ENCODE assay signal across 8 cellular contexts in the genomic region with DNA sequence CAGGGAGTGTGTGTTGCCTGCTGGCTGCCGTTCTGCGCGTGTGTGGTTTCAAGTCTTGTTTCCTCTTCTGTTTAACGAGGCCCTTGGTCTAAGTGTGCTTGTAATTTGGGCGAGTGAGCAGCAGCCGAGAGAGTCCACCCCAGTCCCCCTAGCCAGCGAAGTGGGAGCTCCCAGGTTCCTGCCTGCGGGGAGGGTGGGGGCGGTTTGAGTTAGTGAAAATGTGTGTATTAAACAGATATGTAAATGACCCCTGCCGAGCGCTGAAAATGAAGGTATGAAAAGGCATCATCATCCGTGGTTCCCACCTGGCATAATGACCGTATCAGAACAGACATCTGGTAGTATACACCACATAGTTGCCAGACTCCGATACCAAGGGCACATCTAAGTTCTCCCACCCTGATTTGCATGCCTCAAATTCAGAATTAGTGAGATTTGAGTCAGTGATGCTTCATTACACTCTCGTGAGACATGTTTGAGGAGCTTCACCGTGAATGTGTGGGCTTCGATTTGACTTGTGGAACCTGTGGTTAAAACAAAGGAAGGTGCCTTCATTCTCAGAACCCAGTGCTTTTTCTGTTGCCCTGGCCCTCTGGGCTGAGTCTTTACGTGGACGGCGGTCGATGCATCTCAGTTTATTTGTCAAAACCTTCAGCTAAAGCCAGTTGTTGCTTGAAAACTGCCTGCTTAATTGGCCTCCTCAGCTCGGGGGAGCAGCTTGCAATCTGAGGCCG.
DNase-seq lines count a peak whose midpoint lies in the region; ATAC-seq lines count a peak whose summit lies in the region.

No MANE protein-coding gene starts in this region.

- ATAC-seq in HG03196 (IDR thresholded peaks at IDR 0.05; ENCODE audit: unreplicated experiment) = peak; percentile 78

- peak; percentile 28 for DNase-seq in activated gamma-delta T cell treated with Interleukin-2 at 50 U/mL for 16 hours
- DNase-seq in activated gamma-delta T cell (lab: John Stamatoyannopoulos, UW) = no peak
- peak; percentile 85 for DNase-seq in activated CD8-positive, alpha-beta memory T cell treated with anti-CD3 and anti-CD28 coated beads, Interleukin-2, amount 50 U/mL, for 48 hours
- DNase-seq in stimulated activated CD4-positive, alpha-beta T cell treated with anti-CD3 and anti-CD28 coated beads, Interleukin-15, amount 100 ng/mL, for 24 hours = peak; percentile 89
- DNase-seq in DMS153 treated with DMSO at 0.1 percent for 48 hours (lab: John Stamatoyannopoulos, UW; ENCODE audit: unreplicated experiment) = no peak
- no peak for DNase-seq in cerebellum (ENCODE audit: low spot score)
- no peak for DNase-seq in NCI-H345 (lab: John Stamatoyannopoulos, UW)

Comparison
In these comparisons a context has a peak if more than half of its experiments do, and no peak if none do; other contexts are left out.
1. DNase-seq: peak in activated gamma-delta T cell treated with Interleukin-2 at 50 U/mL for 16 hours (single experiment), activated CD8-positive, alpha-beta memory T cell treated with anti-CD3 and anti-CD28 coated beads, Interleukin-2, amount 50 U/mL, for 48 hours (single experiment) and stimulated activated CD4-positive, alpha-beta T cell treated with anti-CD3 and anti-CD28 coated beads, Interleukin-15, amount 100 ng/mL, for 24 hours (single experiment); none in activated gamma-delta T cell (single experiment), DMS153 treated with DMSO at 0.1 percent for 48 hours (single experiment), cerebellum (single experiment) and NCI-H345 (single experiment).